10 cellular contexts compared by ENCODE assay signal in genomic region chr9:89434636-89435314, GRCh38.
DNase-seq lines count a peak whose midpoint lies in the region; ATAC-seq and TF ChIP-seq lines count a peak whose summit lies in the region.
"Had no signal": no experiment of that assay in that cellular context is flagged by ENCODE, and none has a peak within 500 bp of the region (broad histone marks: within the 10 kb centered on the region; RNA-seq: fewer than 3 reads in every experiment).

No MANE protein-coding gene starts in this region.

- H3K9me3 Mint-ChIP-seq in activated T-cell treated with anti-CD3 and anti-CD28 coated beads, Interleukin-2, amount 50 U/mL, for 72 hours, result no peaks in the 10 kb centered on the region
- no peaks in the 10 kb centered on the region for H3K9me3 Mint-ChIP-seq in activated T-helper 2 cell treated with anti-CD3 and anti-CD28 coated beads, Interferon-gamma antibody, Interleukin-2, Interleukin-4, amounts not matched to agents 10 μg/mL and 5 μg/mL and 100 μg/mL, durations not matched to agents 14 hours and 24 hours and 36 hours

- peak overlapping the region; percentile 44 for H3K27ac Mint-ChIP-seq in activated T-cell treated with anti-CD3 and anti-CD28 coated beads, Interleukin-2, amount 50 U/mL, for 72 hours
- peak overlapping the region; percentile 51 for H3K27ac Mint-ChIP-seq in activated T-helper 2 cell treated with anti-CD3 and anti-CD28 coated beads, Interferon-gamma antibody, Interleukin-2, Interleukin-4, amounts not matched to agents 10 μg/mL and 5 μg/mL and 100 μg/mL, durations not matched to agents 14 hours and 24 hours and 36 hours

- peak overlapping the region; percentile 98 for H3K27ac ChIP-seq in iPS-20b (ENCODE audit: low read length)
- peak overlapping the region; percentile 96 for H3K27ac ChIP-seq in temporal lobe (ENCODE audit: low read depth, low read length)
- no peak overlapping the region for H3K27ac ChIP-seq in psoas muscle
- H3K27ac ChIP-seq: uterus had no signal

- TF ChIP-seq CTCF in psoas muscle (IDR thresholded peaks at IDR 0.05), result no peak

- DNase-seq in activated T-cell treated with anti-CD3 and anti-CD28 coated beads, Interleukin-2, amount 50 U/mL, for 72 hours, result no peak
- no peak for DNase-seq in activated T-cell treated with anti-CD3 and anti-CD28 coated beads, Interleukin-2, amount 50 U/mL, for 48 hours
- no peak for DNase-seq in activated T-helper 2 cell treated with anti-CD3 and anti-CD28 coated beads, Interferon-gamma antibody, Interleukin-2, Interleukin-4, amounts not matched to agents 10 μg/mL and 5 μg/mL and 100 μg/mL, durations not matched to agents 14 hours and 24 hours and 36 hours (ENCODE audit: low spot score)
- DNase-seq in psoas muscle (no peak), putamen (ENCODE audit: low spot score) (no peak), NCI-H1105 (lab: John Stamatoyannopoulos, UW) (no peak)
- DNase-seq: left ventricle myocardium superior, uterus had no signal

- H3K27me3 ChIP-seq in iPS-20b (ENCODE audit: insufficient read depth, low read length) (no peaks in the 10 kb centered on the region), psoas muscle (ENCODE audit: insufficient read depth in 3 of 3, low read length in 2 of 3) (no peaks in the 10 kb centered on the region)
- H3K27me3 ChIP-seq: uterus had no signal

- peak overlapping the region; percentile 55; the same call in 1 of the 2 replicates for H3K4me3 ChIP-seq in iPS-20b (ENCODE audit: low read length)
- no peak overlapping the region for H3K4me3 ChIP-seq in psoas muscle
- H3K4me3 ChIP-seq: uterus had no signal

- H3K36me3 ChIP-seq in iPS-20b (ENCODE audit: insufficient read depth, low read depth, low read length) (no peaks in the 10 kb centered on the region), psoas muscle (ENCODE audit: insufficient read depth in 1 of 2, low read depth in 1 of 2) (no peaks in the 10 kb centered on the region)
- H3K36me3 ChIP-seq: uterus had no signal

- peaks cover 37% of the 10 kb centered on the region; the same call in 1 of the 2 replicates for H3K4me1 ChIP-seq in iPS-20b (ENCODE audit: insufficient read depth, low read length)
- peaks cover 40% of the 10 kb centered on the region for H3K4me1 ChIP-seq in psoas muscle
- H3K4me1 ChIP-seq: uterus had no signal

- H3K4me3 Mint-ChIP-seq in activated T-cell treated with anti-CD3 and anti-CD28 coated beads, Interleukin-2, amount 50 U/mL, for 72 hours, result no peak overlapping the region
- H3K4me3 Mint-ChIP-seq in activated T-helper 2 cell treated with anti-CD3 and anti-CD28 coated beads, Interferon-gamma antibody, Interleukin-2, Interleukin-4, amounts not matched to agents 10 μg/mL and 5 μg/mL and 100 μg/mL, durations not matched to agents 14 hours and 24 hours and 36 hours (ENCODE audit: low read depth), result no peak overlapping the region

- WGBS in psoas muscle, 3 donors, result 85 to 94% (median 91%) methylated on average over 3 of the region's 3 CpGs

- ATAC-seq in activated T-cell treated with anti-CD3 and anti-CD28 coated beads, Interleukin-2, amount 50 U/mL, for 72 hours (replicated peaks in 1 of 2), result no peak
- no peak for ATAC-seq in psoas muscle
- ATAC-seq: left ventricle myocardium superior had no signal

- peaks cover 0 to 8% of the 10 kb centered on the region in 2 donors for H3K36me3 Mint-ChIP-seq in activated T-cell treated with anti-CD3 and anti-CD28 coated beads, Interleukin-2, amount 50 U/mL, for 72 hours (ENCODE audit: insufficient read depth in 2 of 2)
- H3K36me3 Mint-ChIP-seq in activated T-helper 2 cell treated with anti-CD3 and anti-CD28 coated beads, Interferon-gamma antibody, Interleukin-2, Interleukin-4, amounts not matched to agents 10 μg/mL and 5 μg/mL and 100 μg/mL, durations not matched to agents 14 hours and 24 hours and 36 hours (ENCODE audit: low read depth), result peaks cover 50% of the 10 kb centered on the region

- H3K4me1 Mint-ChIP-seq in activated T-cell treated with anti-CD3 and anti-CD28 coated beads, Interleukin-2, amount 50 U/mL, for 72 hours (ENCODE audit: low read depth), result peaks cover 85% of the 10 kb centered on the region
- peaks cover 60% of the 10 kb centered on the region for H3K4me1 Mint-ChIP-seq in activated T-helper 2 cell treated with anti-CD3 and anti-CD28 coated beads, Interferon-gamma antibody, Interleukin-2, Interleukin-4, amounts not matched to agents 10 μg/mL and 5 μg/mL and 100 μg/mL, durations not matched to agents 14 hours and 24 hours and 36 hours (ENCODE audit: low read depth)

- intact Hi-C loops in activated T-helper 2 cell treated with anti-CD3 and anti-CD28 coated beads, Interferon-gamma antibody, Interleukin-2, Interleukin-4, amounts not matched to agents 10 μg/mL and 5 μg/mL and 100 μg/mL, durations not matched to agents 14 hours and 24 hours and 36 hours (cut with micrococcal nuclease), result no loop called here
- intact Hi-C loops in psoas muscle (cut with DNase I), result no loop called here

- no peaks in the 10 kb centered on the region for H3K27me3 Mint-ChIP-seq in activated T-cell treated with anti-CD3 and anti-CD28 coated beads, Interleukin-2, amount 50 U/mL, for 72 hours (ENCODE audit: low read depth)
- no peaks in the 10 kb centered on the region for H3K27me3 Mint-ChIP-seq in activated T-helper 2 cell treated with anti-CD3 and anti-CD28 coated beads, Interferon-gamma antibody, Interleukin-2, Interleukin-4, amounts not matched to agents 10 μg/mL and 5 μg/mL and 100 μg/mL, durations not matched to agents 14 hours and 24 hours and 36 hours (ENCODE audit: low read depth)

- H3K9me3 ChIP-seq in iPS-20b (ENCODE audit: insufficient read depth, low read depth, low read length), result no peaks in the 10 kb centered on the region
- no peaks in the 10 kb centered on the region for H3K9me3 ChIP-seq in psoas muscle
- H3K9me3 ChIP-seq: uterus had no signal

- peak overlapping the region; percentile 71; the same call in 1 of the 2 replicates for H3K9ac ChIP-seq in iPS-20b (ENCODE audit: low read depth, low read length)
